ENCODE assay signal across 31 cellular contexts in genomic region chr4:96676754-96677435, GRCh38.
"Had no signal": no experiment of that assay in that cellular context is flagged by ENCODE, and none has a peak within 500 bp of the region (broad histone marks: within the 10 kb centered on the region; RNA-seq: fewer than 3 reads in every experiment).

No MANE protein-coding gene starts in this region.

- H3K9me3 ChIP-seq: ascending aorta, breast epithelium, colonic mucosa, gastrocnemius medialis had no signal

- H3K36me3 ChIP-seq: ascending aorta, breast epithelium, cardiac muscle cell, colonic mucosa, gastrocnemius medialis, heart left ventricle had no signal

- H3K4me1 ChIP-seq: ascending aorta, breast epithelium, colonic mucosa, gastrocnemius medialis, heart left ventricle had no signal

- H3K9me3 Mint-ChIP-seq: activated CD4-positive, alpha-beta T cell treated with anti-CD3 and anti-CD28 coated beads, Interleukin-2, amount 10 ng/mL, durations not matched to agents 24 days and 14 days; activated naive CD4-positive, alpha-beta T cell treated with anti-CD3 and anti-CD28 coated beads for 36 hours; activated naive CD8-positive, alpha-beta T cell treated with anti-CD3 and anti-CD28 coated beads for 36 hours; activated T-helper 2 cell treated with anti-CD3 and anti-CD28 coated beads, Interferon-gamma antibody, Interleukin-2, Interleukin-4, amounts not matched to agents 10 μg/mL and 5 μg/mL and 100 μg/mL, durations not matched to agents 14 hours and 24 hours and 36 hours had no signal

- H3K27me3 Mint-ChIP-seq: activated CD4-positive, alpha-beta memory T cell treated with anti-CD3 and anti-CD28 coated beads for 36 hours; activated CD4-positive, alpha-beta T cell treated with anti-CD3 and anti-CD28 coated beads for 36 hours; activated CD4-positive, alpha-beta T cell treated with anti-CD3 and anti-CD28 coated beads, Interleukin-2, amount 10 ng/mL, durations not matched to agents 24 days and 14 days; activated CD8-positive, alpha-beta memory T cell treated with anti-CD3 and anti-CD28 coated beads, Interleukin-2, amount 10 ng/mL, durations not matched to agents 7 days and 5 days; activated naive CD4-positive, alpha-beta T cell treated with anti-CD3 and anti-CD28 coated beads, Interleukin-2, amount 50 U/mL, for 24 hours; activated naive CD8-positive, alpha-beta T cell treated with anti-CD3 and anti-CD28 coated beads for 36 hours; brain had no signal

- H3K4me1 Mint-ChIP-seq: activated CD4-positive, alpha-beta T cell treated with anti-CD3 and anti-CD28 coated beads for 36 hours; activated CD4-positive, alpha-beta T cell treated with anti-CD3 and anti-CD28 coated beads, Interleukin-2, amount 10 ng/mL, durations not matched to agents 24 days and 14 days; activated CD8-positive, alpha-beta memory T cell treated with anti-CD3 and anti-CD28 coated beads, Interleukin-2, amount 10 ng/mL, durations not matched to agents 7 days and 5 days; activated naive CD4-positive, alpha-beta T cell treated with anti-CD3 and anti-CD28 coated beads, Interleukin-2, amount 50 U/mL, for 24 hours; activated naive CD8-positive, alpha-beta T cell treated with anti-CD3 and anti-CD28 coated beads for 36 hours had no signal

- ATAC-seq: activated CD4-positive, alpha-beta T cell treated with anti-CD3 and anti-CD28 coated beads for 36 hours; activated CD8-positive, alpha-beta memory T cell treated with anti-CD3 and anti-CD28 coated beads, Interleukin-2, amount 10 ng/mL, durations not matched to agents 7 days and 5 days; activated CD8-positive, alpha-beta T cell treated with anti-CD3 and anti-CD28 coated beads, Interleukin-2, amount 10 ng/mL, durations not matched to agents 7 days and 5 days; esophagus mucosa; gastrocnemius medialis; heart left ventricle had no signal

- FAIRE-seq: endometrium had no signal

- H3K27me3 ChIP-seq: ascending aorta, breast epithelium, cardiac muscle cell, colonic mucosa, gastrocnemius medialis, heart left ventricle had no signal

- H3K4me3 Mint-ChIP-seq: activated CD4-positive, alpha-beta memory T cell treated with anti-CD3 and anti-CD28 coated beads for 36 hours; activated CD4-positive, alpha-beta T cell treated with anti-CD3 and anti-CD28 coated beads for 36 hours; activated CD4-positive, alpha-beta T cell treated with anti-CD3 and anti-CD28 coated beads, Interleukin-2, amount 10 ng/mL, durations not matched to agents 24 days and 14 days; activated CD8-positive, alpha-beta memory T cell treated with anti-CD3 and anti-CD28 coated beads, Interleukin-2, amount 10 ng/mL, durations not matched to agents 7 days and 5 days; activated CD8-positive, alpha-beta T cell treated with anti-CD3 and anti-CD28 coated beads, Interleukin-2, amount 10 ng/mL, durations not matched to agents 7 days and 5 days; activated naive CD4-positive, alpha-beta T cell treated with anti-CD3 and anti-CD28 coated beads for 36 hours; activated naive CD4-positive, alpha-beta T cell treated with anti-CD3 and anti-CD28 coated beads, Interleukin-2, amount 50 U/mL, for 24 hours; activated naive CD8-positive, alpha-beta T cell treated with anti-CD3 and anti-CD28 coated beads for 36 hours; activated T-helper 1 cell treated with anti-CD3 and anti-CD28 coated beads, Interleukin-12 subunit alpha, Interleukin-12 subunit beta, Interleukin-2, Interleukin-4 antibody, amounts not matched to agents 30 ng/mL and 10 ng/mL and 1 ng/mL, durations not matched to agents 14 hours and 24 hours and 36 hours; brain had no signal

- H3K4me3 ChIP-seq: ascending aorta, breast epithelium, cardiac muscle cell, colonic mucosa, gastrocnemius medialis, heart left ventricle had no signal

- H3K36me3 Mint-ChIP-seq: activated CD4-positive, alpha-beta memory T cell treated with anti-CD3 and anti-CD28 coated beads for 36 hours; activated CD8-positive, alpha-beta memory T cell treated with anti-CD3 and anti-CD28 coated beads, Interleukin-2, amount 10 ng/mL, durations not matched to agents 7 days and 5 days; activated naive CD4-positive, alpha-beta T cell treated with anti-CD3 and anti-CD28 coated beads, Interleukin-2, amount 50 U/mL, for 24 hours; activated naive CD8-positive, alpha-beta T cell treated with anti-CD3 and anti-CD28 coated beads for 36 hours; brain had no signal

- DNase-seq: activated CD4-positive, alpha-beta memory T cell treated with anti-CD3 and anti-CD28 coated beads for 36 hours; activated CD4-positive, alpha-beta T cell treated with anti-CD3 and anti-CD28 coated beads for 36 hours; activated CD4-positive, alpha-beta T cell treated with anti-CD3 and anti-CD28 coated beads, Interleukin-2, amount 10 ng/mL, durations not matched to agents 24 days and 14 days; activated CD4-positive, CD25-positive, alpha-beta regulatory T cell; activated CD4-positive, CD25-positive, alpha-beta regulatory T cell treated with anti-CD3 and anti-CD28 coated beads, Interleukin-2, amount 50 U/mL, for 72 hours; activated CD8-positive, alpha-beta memory T cell treated with anti-CD3 and anti-CD28 coated beads, Interleukin-2, amount 10 ng/mL, durations not matched to agents 7 days and 5 days; activated CD8-positive, alpha-beta memory T cell treated with anti-CD3 and anti-CD28 coated beads, Interleukin-2, amount 50 U/mL, for 4 hours; activated CD8-positive, alpha-beta T cell treated with anti-CD3 and anti-CD28 coated beads, Interleukin-2, amount 10 ng/mL, durations not matched to agents 7 days and 5 days; activated effector memory CD4-positive, alpha-beta T cell treated with anti-CD3 and anti-CD28 coated beads, Interleukin-2, amount 50 U/mL, for 16 hours; activated naive CD4-positive, alpha-beta T cell treated with anti-CD3 and anti-CD28 coated beads for 36 hours; activated naive CD8-positive, alpha-beta T cell treated with anti-CD3 and anti-CD28 coated beads for 36 hours; activated T-cell treated with anti-CD3 and anti-CD28 coated beads, Interleukin-2, amount 50 U/mL, for 1 hour; activated T-cell treated with anti-CD3 and anti-CD28 coated beads, Interleukin-2, amount 50 U/mL, for 48 hours; central memory CD4-positive, alpha-beta T cell; cerebellar nuclear complex; colonic mucosa; effector CD8-positive, alpha-beta T cell; foreskin fibroblast; gastrocnemius medialis; glutamatergic neuron; heart left ventricle; T-helper 2 cell had no signal

- H3K27ac ChIP-seq: ascending aorta, breast epithelium, cardiac muscle cell, colonic mucosa, gastrocnemius medialis, heart left ventricle had no signal

- H3K27ac Mint-ChIP-seq: activated CD4-positive, alpha-beta memory T cell treated with anti-CD3 and anti-CD28 coated beads for 36 hours; activated CD4-positive, alpha-beta T cell treated with anti-CD3 and anti-CD28 coated beads for 36 hours; activated CD4-positive, alpha-beta T cell treated with anti-CD3 and anti-CD28 coated beads, Interleukin-2, amount 10 ng/mL, durations not matched to agents 24 days and 14 days; activated CD8-positive, alpha-beta memory T cell treated with anti-CD3 and anti-CD28 coated beads, Interleukin-2, amount 10 ng/mL, durations not matched to agents 7 days and 5 days; activated CD8-positive, alpha-beta T cell treated with anti-CD3 and anti-CD28 coated beads, Interleukin-2, amount 10 ng/mL, durations not matched to agents 7 days and 5 days; activated naive CD4-positive, alpha-beta T cell treated with anti-CD3 and anti-CD28 coated beads for 36 hours; activated naive CD4-positive, alpha-beta T cell treated with anti-CD3 and anti-CD28 coated beads, Interleukin-2, amount 50 U/mL, for 24 hours; activated naive CD8-positive, alpha-beta T cell treated with anti-CD3 and anti-CD28 coated beads for 36 hours; activated T-helper 1 cell treated with anti-CD3 and anti-CD28 coated beads, Interleukin-12 subunit alpha, Interleukin-12 subunit beta, Interleukin-2, Interleukin-4 antibody, amounts not matched to agents 30 ng/mL and 10 ng/mL and 1 ng/mL, durations not matched to agents 14 hours and 24 hours and 36 hours; activated T-helper 2 cell treated with anti-CD3 and anti-CD28 coated beads, Interferon-gamma antibody, Interleukin-2, Interleukin-4, amounts not matched to agents 10 μg/mL and 5 μg/mL and 100 μg/mL, durations not matched to agents 14 hours and 24 hours and 36 hours; brain had no signal
